8 cellular contexts compared by ENCODE assay signal in genomic region chr14:75709207-75709812, GRCh38. TPM values are rescaled to one million over a fixed set of nuclear protein-coding genes. Genes with fewer than 3 reads are reported as not detected.
DNase-seq lines count a peak whose midpoint lies in the region; ATAC-seq and TF ChIP-seq lines count a peak whose summit lies in the region.

No MANE protein-coding gene starts in this region.

- peak; percentile 61 for DNase-seq in ELF-1 (ENCODE audit: low read depth, low spot score)
- DNase-seq in LoVo (ENCODE audit: low spot score), result peak; percentile 73
- DNase-seq in RWPE2 (ENCODE audit: low spot score), result no peak
- DNase-seq in activated effector memory CD4-positive, alpha-beta T cell treated with Interleukin-2 at 50 U/mL for 16 hours, result peak; percentile 21
- DNase-seq in foreskin keratinocyte, result peak; percentile 26 to 51
- peak; percentile 1 for DNase-seq in osteoblast (ENCODE audit: insufficient read length, low spot score, missing footprints)
- peak; percentile 70 for DNase-seq in transverse colon

- intact Hi-C loops in transverse colon (cut with DNase I; ENCODE audit: low total_unique reads), result no loop called here

- H3K27me3 ChIP-seq in RWPE2 (ENCODE audit: insufficient read depth, poor library complexity, severe bottlenecking) (no peaks in the 10 kb centered on the region), foreskin keratinocyte (no peaks in the 10 kb centered on the region), osteoblast (ENCODE audit: insufficient read depth, low read length) (no peaks in the 10 kb centered on the region), transverse colon (no peaks in the 10 kb centered on the region)

- H3K4me3 ChIP-seq in RWPE2 (ENCODE audit: severe bottlenecking) (no peak overlapping the region), osteoblast (ENCODE audit: insufficient read depth, low read length) (no peak overlapping the region), transverse colon (no peak overlapping the region)

- ATAC-seq in RWPE2 (ENCODE audit: low read depth) (peak; percentile 26; the same call in 1 of the 3 replicates), foreskin keratinocyte (peak; percentile 47), HG03097 (IDR thresholded peaks at IDR 0.05; ENCODE audit: low FRiP score, unreplicated experiment) (no peak)

- TF ChIP-seq CTCF in RWPE2 (IDR thresholded peaks at IDR 0.05; ENCODE audit: poor library complexity, severe bottlenecking) (peak; percentile 98), foreskin keratinocyte (conservative IDR thresholded peaks at IDR 0.05) (peak; percentile 82), osteoblast (IDR thresholded peaks at IDR 0.05; ENCODE audit: extremely low read depth, low read depth, low read length) (peak; percentile 94), transverse colon (IDR thresholded peaks at IDR 0.05) (peak; percentile 72 to 74 (median 74))

- no peak for TF ChIP-seq EP300 in transverse colon (IDR thresholded peaks at IDR 0.05; ENCODE audit: low read depth)

- H3K27ac ChIP-seq in RWPE2 (ENCODE audit: poor library complexity, severe bottlenecking) (no peak overlapping the region), foreskin keratinocyte (no peak overlapping the region), osteoblast (ENCODE audit: low read depth, low read length) (no peak overlapping the region), transverse colon (no peak overlapping the region)

- H3K9me3 ChIP-seq in RWPE2 (ENCODE audit: severe bottlenecking) (no peaks in the 10 kb centered on the region), osteoblast (ENCODE audit: low read depth, low read length) (no peaks in the 10 kb centered on the region), transverse colon (no peaks in the 10 kb centered on the region)

- in situ Hi-C loops in transverse colon (cut with MboI; ENCODE audit: low pct_ligation_motif_present in 1 of 4, low pct_unique_long_range_greater_than_20kb in 1 of 4, low sequenced_read_pairs in 3 of 4), result no loop called here

- no peak overlapping the region for H2AFZ ChIP-seq in osteoblast (ENCODE audit: low read length)

- peaks cover 45% of the 10 kb centered on the region for H3K36me3 ChIP-seq in RWPE2 (ENCODE audit: low read depth)
- H3K36me3 ChIP-seq in osteoblast (ENCODE audit: insufficient read depth, low read length), result peaks cover 3% of the 10 kb centered on the region
- no peaks in the 10 kb centered on the region for H3K36me3 ChIP-seq in transverse colon

- 52 to 63% methylated on average over 6 to 10 of the region's 10 CpGs for WGBS in transverse colon (ENCODE audit: low coverage in 1 of 2), 2 donors

- no peak for TF ChIP-seq POLR2A in transverse colon (IDR thresholded peaks at IDR 0.05)

- H3K4me1 ChIP-seq in RWPE2 (ENCODE audit: insufficient read depth, poor library complexity, severe bottlenecking) (peaks cover 15% of the 10 kb centered on the region), foreskin keratinocyte (peaks cover 7% of the 10 kb centered on the region), osteoblast (ENCODE audit: insufficient read depth, low read length) (peaks cover 12% of the 10 kb centered on the region), transverse colon (peaks cover 3 to 7% (median 4%) of the 10 kb centered on the region in 4 donors)

- H3K4me2 ChIP-seq in osteoblast (ENCODE audit: insufficient read depth, low read length), result no peak overlapping the region

- no peaks in the 10 kb centered on the region for H4K20me1 ChIP-seq in osteoblast (ENCODE audit: insufficient read depth, low read length)

- no peaks in the 10 kb centered on the region for H3K79me2 ChIP-seq in osteoblast (ENCODE audit: insufficient read depth, low read length)

RNA-seq across cellular contexts. Expression of gene TTLL5, which starts 48.3 kb away (rescaled TPM):
- total RNA-seq in foreskin keratinocyte (25.3 and 29.6 TPM in 2 replicates), osteoblast (28.3 and 30.4 TPM in 2 replicates), transverse colon (100 to 1,000 TPM in 1 of 4 donors, 10 to 100 TPM in 3; 16.1 to 264 (median 40.8) TPM)
- polyA plus RNA-seq in foreskin keratinocyte, result 13.3 and 13.7 TPM in 2 replicates

RNA-seq across cellular contexts. Expression of gene ERG28, which starts 48.6 kb away (rescaled TPM):
- 31.3 and 33.2 TPM in 2 replicates for total RNA-seq in foreskin keratinocyte
- 52.9 and 62.2 TPM in 2 replicates for polyA plus RNA-seq in foreskin keratinocyte
- total RNA-seq in osteoblast, result 7.2 and 8.0 TPM in 2 replicates
- 1 to 10 TPM in 3 of 4 donors, under 1 TPM in 1; 0.75 to 9.4 (median 6.2) TPM for total RNA-seq in transverse colon
